ENCODE assay signal across 11 cellular contexts in the genomic region with DNA sequence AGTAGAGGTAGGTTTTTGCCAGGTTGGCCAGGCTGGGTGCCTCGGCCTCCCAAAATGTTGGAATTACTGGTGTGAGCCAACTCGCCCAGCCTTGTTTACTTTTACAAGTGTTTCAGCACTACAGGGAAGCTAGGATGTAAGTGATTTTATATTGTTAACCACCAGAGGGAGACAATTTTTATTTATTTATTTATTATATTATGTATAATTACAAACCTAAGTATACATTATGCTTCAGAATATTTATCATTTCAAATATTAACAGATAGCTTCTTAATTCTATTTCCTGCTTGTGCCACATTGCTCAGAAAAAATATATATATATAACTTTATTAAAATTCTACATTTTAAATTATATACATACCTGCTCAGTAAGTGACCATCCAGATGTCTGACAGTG. TPM values are rescaled to one million over a fixed set of nuclear protein-coding genes. Genes with fewer than 3 reads are reported as not detected.
DNase-seq lines count a peak whose midpoint lies in the region; ATAC-seq, FAIRE-seq and TF ChIP-seq lines count a peak whose summit lies in the region.
"Had no signal": no experiment of that assay in that cellular context is flagged by ENCODE, and none has a peak within 500 bp of the region (broad histone marks: within the 10 kb centered on the region; RNA-seq: fewer than 3 reads in every experiment).

No MANE protein-coding gene starts in this region.

- ATAC-seq in K562 (peak; percentile 72), HG02678 (IDR thresholded peaks at IDR 0.05; ENCODE audit: unreplicated experiment) (no peak)
- ATAC-seq: T-cell had no signal

- DNase-seq in Caki2 (ENCODE audit: low read depth) (peak; percentile 2), Karpas-422 (peak; percentile 48), K562 (ENCODE audit: extremely low read depth in 1 of 4, low spot score in 3 of 4) (peak in 1 of 4 experiments; percentile 7), mesenchymal stem cell (peak; percentile 16), COLO668 (lab: John Stamatoyannopoulos, UW; ENCODE audit: unreplicated experiment) (no peak), NCI-H226 (no peak)
- no peak for DNase-seq in activated naive CD4-positive, alpha-beta T cell treated with anti-CD3 and anti-CD28 coated beads, Interleukin-2, amount 50 U/mL, for 16 hours
- DNase-seq: T-cell had no signal

- H3K9me1 ChIP-seq in K562 (ENCODE audit: control insufficient read depth, insufficient read depth, low read length), result no peaks in the 10 kb centered on the region

- TF ChIP-seq CTCF in K562 (IDR thresholded peaks at IDR 0.05 in 2 of 3, conservative IDR thresholded peaks at IDR 0.05 in 1 of 3; ENCODE audit: insufficient read depth in 2 of 3, low read depth in 1 of 3, low read length in 3 of 3), result peak in 2 of 3 experiments; percentile 31 to 35; a peak in 4 of 6 replicates

- no peak overlapping the region for H3K4me3 ChIP-seq in Karpas-422 (ENCODE audit: low read length)
- no peak overlapping the region for H3K4me3 ChIP-seq in K562
- H3K4me3 ChIP-seq in mesenchymal stem cell (ENCODE audit: insufficient read depth in 1 of 2, low read depth in 1 of 2, low read length in 2 of 2), result no peak overlapping the region

- no peak overlapping the region for H2BK5ac ChIP-seq in mesenchymal stem cell (ENCODE audit: low read depth, low read length, poor library complexity, severe bottlenecking)

- H3K9me3 ChIP-seq in Karpas-422 (ENCODE audit: low read length) (no peaks in the 10 kb centered on the region), K562 (replicated peaks; ENCODE audit: control insufficient read depth, insufficient read depth, low read depth, low read length) (no peaks in the 10 kb centered on the region), mesenchymal stem cell (ENCODE audit: control insufficient read depth, low read length) (no peaks in the 10 kb centered on the region)

- no peak overlapping the region for H2BK120ac ChIP-seq in mesenchymal stem cell (ENCODE audit: low read depth, low read length)

- 0 out of 4 replicates have a peak, but pooled peaks of 1 of the 2 experiments have one; percentile 7 for TF ChIP-seq RAD21 in K562 (CRISPR knock-in tag; conservative IDR thresholded peaks at IDR 0.05 in 1 of 2, IDR thresholded peaks at IDR 0.05 in 1 of 2)

- H3K9ac ChIP-seq in Karpas-422 (ENCODE audit: low read length), result no peak overlapping the region
- H3K9ac ChIP-seq in K562 (ENCODE audit: insufficient read depth in 1 of 2, low read depth in 2 of 2, low read length in 2 of 2), result no peak overlapping the region
- no peak overlapping the region for H3K9ac ChIP-seq in mesenchymal stem cell (ENCODE audit: low read length)

- in situ Hi-C loops in Caki2 (cut with HindIII; ENCODE audit: low pct_unique_long_range_greater_than_20kb, low sequenced_read_pairs) (no loop called here), K562 (cut with MboI) (no loop called here)

- 55% methylated on average over 2 of the region's 2 CpGs for WGBS in K562 (ENCODE audit: insufficient coverage, low coverage, missing lambda C conversion rate)
- WGBS in mesenchymal stem cell, result 100% methylated on average over 1 of the region's 2 CpGs

- peaks cover 2% of the 10 kb centered on the region for H3K79me1 ChIP-seq in mesenchymal stem cell (replicated peaks; ENCODE audit: low read length, poor library complexity, severe bottlenecking)

- TF ChIP-seq POLR2A in K562 (conservative IDR thresholded peaks at IDR 0.05), result no peak

- no peak for TF ChIP-seq EP300 in K562 (IDR thresholded peaks at IDR 0.05; ENCODE audit: low read length)

- intact Hi-C loops in K562 (cut with micrococcal nuclease), result loop anchor here (5.0 kb wide), 1 partner anchor 579 kb away; no protein-coding TSS in a partner anchor

- H3K36me3 ChIP-seq in Karpas-422 (ENCODE audit: insufficient read depth, low read length) (peaks cover 8% of the 10 kb centered on the region; the same call in 1 of the 2 replicates), K562 (ENCODE audit: control insufficient read depth, insufficient read depth, low read length) (peaks cover 35% of the 10 kb centered on the region; the same call in 2 of the 3 replicates), mesenchymal stem cell (ENCODE audit: control insufficient read depth in 1 of 2, insufficient read depth in 2 of 2, low read depth in 1 of 2, low read length in 2 of 2) (peaks cover 5 to 75% of the 10 kb centered on the region in 2 experiments)

- CTCF ChIA-PET in K562 (lab: Yijun Ruan, JAX; ENCODE audit: low intra/inter-chr PET ratio), result interaction anchor here (1.2 to 1.4 kb wide), 2 partner anchors 154 to 1149 kb away, joined by 3 read pairs; no protein-coding TSS in a partner anchor

- POLR2A ChIA-PET in K562 (lab: Yijun Ruan, JAX), result no interaction called here

- H3K79me2 ChIP-seq in Karpas-422 (ENCODE audit: low read length) (0 out of 2 replicates have a peak, but pooled peaks cover 7% of the 10 kb centered on the region), K562 (ENCODE audit: control insufficient read depth, insufficient read depth, low read length) (no peaks in the 10 kb centered on the region)

- H3K9me2 ChIP-seq in Karpas-422 (replicated peaks; ENCODE audit: insufficient read depth, low read length), result no peaks in the 10 kb centered on the region

- H3K4me2 ChIP-seq in Karpas-422 (ENCODE audit: low read depth, low read length, poor library complexity, severe bottlenecking) (no peak overlapping the region), K562 (ENCODE audit: insufficient read depth, low read length) (no peak overlapping the region), mesenchymal stem cell (ENCODE audit: low read length, poor library complexity, severe bottlenecking) (no peak overlapping the region)

- no peak overlapping the region for H3K4ac ChIP-seq in mesenchymal stem cell (ENCODE audit: low read depth in 1 of 2, low read length in 2 of 2)

- no peak overlapping the region for H2BK12ac ChIP-seq in mesenchymal stem cell (ENCODE audit: low read length in 2 of 2)

- no TSS peak for BruUV-seq in K562 (replicated peaks; lab: Mats Ljungman, UMichigan)

- H3K18ac ChIP-seq in mesenchymal stem cell (ENCODE audit: low read depth in 1 of 2, low read length in 2 of 2), result no peak overlapping the region

- no peak overlapping the region for H3K23ac ChIP-seq in mesenchymal stem cell (ENCODE audit: low read length in 2 of 2)

- H2BK15ac ChIP-seq in mesenchymal stem cell (ENCODE audit: low read depth, poor library complexity, severe bottlenecking), result no peak overlapping the region

- H4K91ac ChIP-seq in mesenchymal stem cell (ENCODE audit: low read length), result no peak overlapping the region

- no peak overlapping the region for H2AK5ac ChIP-seq in mesenchymal stem cell (ENCODE audit: low read length, severe bottlenecking)

- H3K14ac ChIP-seq in mesenchymal stem cell (ENCODE audit: low read length in 2 of 2), result no peak overlapping the region

- no peak overlapping the region for H3K27ac ChIP-seq in Karpas-422 (ENCODE audit: low read length)
- no peak overlapping the region for H3K27ac ChIP-seq in K562 (ENCODE audit: extremely low read depth, low read depth, low read length)
- no peak overlapping the region for H3K27ac ChIP-seq in mesenchymal stem cell (ENCODE audit: low read length, poor library complexity, severe bottlenecking)

- no peak overlapping the region for H4K8ac ChIP-seq in mesenchymal stem cell (ENCODE audit: low read length)

- no peaks in the 10 kb centered on the region for H3K27me3 ChIP-seq in Karpas-422 (ENCODE audit: low read length)
- no peaks in the 10 kb centered on the region for H3K27me3 ChIP-seq in K562 (ENCODE audit: control insufficient read depth in 2 of 2, insufficient read depth in 2 of 2, low read length in 2 of 2)
- H3K27me3 ChIP-seq in mesenchymal stem cell (ENCODE audit: control insufficient read depth in 1 of 2, insufficient read depth in 1 of 2, low read length in 2 of 2), result no peaks in the 10 kb centered on the region

- no peaks in the 10 kb centered on the region for H4K20me1 ChIP-seq in Karpas-422 (ENCODE audit: insufficient read depth, low read depth, low read length)
- no peaks in the 10 kb centered on the region for H4K20me1 ChIP-seq in K562 (replicated peaks; ENCODE audit: control insufficient read depth, insufficient read depth, low read length)

- H3K4me1 ChIP-seq in Karpas-422 (ENCODE audit: low read length) (no peaks in the 10 kb centered on the region), K562 (replicated peaks in 1 of 2; ENCODE audit: control insufficient read depth in 2 of 2, insufficient read depth in 2 of 2, low read length in 2 of 2) (no peaks in the 10 kb centered on the region), mesenchymal stem cell (ENCODE audit: control insufficient read depth, insufficient read depth, low read depth, low read length) (no peaks in the 10 kb centered on the region)

- H2AFZ ChIP-seq in Karpas-422 (ENCODE audit: low read length) (no peak overlapping the region), K562 (ENCODE audit: low read depth, low read length) (no peak overlapping the region), mesenchymal stem cell (ENCODE audit: low read depth, low read length) (no peak overlapping the region)

- no peak for FAIRE-seq in K562 (lab: Jason Lieb, UNC)
- FAIRE-seq: GM18507 had no signal

RNA-seq across cellular contexts. Expression of a gene that starts 9.8 kb away (rescaled TPM):
- 10.4 and 18.8 TPM in 2 replicates for total RNA-seq in Caki2 (2014; rRNA removed; shearing (Covaris generic); ENCODE audit: low replicate concordance)
- total RNA-seq in Karpas-422 (2014; rRNA removed; shearing (Covaris generic); ENCODE audit: low replicate concordance), result 10.6 and 14.8 TPM in 2 replicates
- 6.4 and 14.7 TPM in 2 replicates for total RNA-seq in K562 (2011; cell fraction: chromatin; rRNA removed; ENCODE audit: low replicate concordance)
- 3.7 and 5.0 TPM in 2 replicates for total RNA-seq in K562 (2011; cell fraction: nucleolus; rRNA removed)
- total RNA-seq in K562 (2011; cell fraction: nucleoplasm; rRNA removed), result 6.0 and 6.5 TPM in 2 replicates
- total RNA-seq in K562 (2014; rRNA removed), result 7.1 and 8.2 TPM in 2 replicates
- total RNA-seq in K562 (2014; rRNA removed; fragmentation: Illumina TruSeq; extraction: Trizol), result 17.9 and 20.4 TPM in 2 replicates
- 10.7 and 11.4 TPM in 2 replicates for total RNA-seq in K562 (2015; rRNA removed; fragmentation: Illumina TruSeq; extraction: Trizol)
- total RNA-seq in K562 (2021), result 15.5 and 16.0 TPM in 2 replicates
- 20.0 and 26.2 TPM in 2 replicates for polyA plus RNA-seq in K562 (2011; rRNA removed)
- polyA plus RNA-seq in K562 (2011; cell fraction: cytosol; rRNA removed), result 5.2 and 9.4 TPM in 2 replicates
- 15.5 and 27.7 TPM in 2 replicates for polyA plus RNA-seq in K562 (2011; cell fraction: nucleus; rRNA removed)
- polyA plus RNA-seq in K562 (2012), result 13.3 and 17.6 TPM in 2 replicates
- 14.0 and 15.5 TPM in 2 replicates for polyA plus RNA-seq in K562 (2014; fragmentation: Illumina TruSeq; extraction: Trizol)
- 10 to 100 TPM; 21.0 to 26.4 TPM for polyA plus RNA-seq in K562 (2014; fragmentation: Nextera tagmentation; extraction: Ambion mirVana)
- 14.1 and 14.8 TPM in 2 replicates for polyA plus RNA-seq in K562 (2014; rRNA removed)
- polyA minus RNA-seq in K562 (2011; rRNA and poly(A)+ RNA removed), result 33.0 and 34.6 TPM in 2 replicates
- 6.9 and 10.3 TPM in 2 replicates for polyA minus RNA-seq in K562 (2011; cell fraction: cytosol; rRNA and poly(A)+ RNA removed)
- polyA minus RNA-seq in K562 (2011; cell fraction: nucleus; rRNA and poly(A)+ RNA removed), result 9.2 and 22.4 TPM in 2 replicates
- 11.7 TPM for polyA plus RNA-seq in mesenchymal stem cell (2013, experiment 1 of 2)
- polyA plus RNA-seq in mesenchymal stem cell (2013, experiment 2 of 2), result 12.8 TPM

RNA-seq across cellular contexts. Expression of a gene that starts 9.9 kb away (rescaled TPM):
- total RNA-seq in Caki2 (2014; rRNA removed; shearing (Covaris generic); ENCODE audit: low replicate concordance), result 9.8 and 14.4 TPM in 2 replicates
- 9.3 and 21.6 TPM in 2 replicates for total RNA-seq in Karpas-422 (2014; rRNA removed; shearing (Covaris generic); ENCODE audit: low replicate concordance)
- total RNA-seq in K562 (2011; cell fraction: chromatin; rRNA removed; ENCODE audit: low replicate concordance), result 3.2 and 11.6 TPM in 2 replicates
- total RNA-seq in K562 (2011; cell fraction: nucleolus; rRNA removed), result 2.1 and 2.2 TPM in 2 replicates
- total RNA-seq in K562 (2011; cell fraction: nucleoplasm; rRNA removed), result 5.8 and 14.0 TPM in 2 replicates
- total RNA-seq in K562 (2014; rRNA removed) (12.7 and 14.2 TPM in 2 replicates), K562 (2014; rRNA removed; fragmentation: Illumina TruSeq; extraction: Trizol) (26.5 and 34.3 TPM in 2 replicates), K562 (2015; rRNA removed; fragmentation: Illumina TruSeq; extraction: Trizol) (15.7 and 17.5 TPM in 2 replicates), K562 (2021) (16.4 and 18.5 TPM in 2 replicates)
- polyA plus RNA-seq in K562 (2011; rRNA removed) (19.1 and 29.5 TPM in 2 replicates), K562 (2014; fragmentation: Illumina TruSeq; extraction: Trizol) (24.3 and 26.4 TPM in 2 replicates), K562 (2014; fragmentation: Nextera tagmentation; extraction: Ambion mirVana) (10 to 100 TPM; 39.5 to 48.3 TPM), K562 (2014; rRNA removed) (17.4 and 21.5 TPM in 2 replicates)
- 2.9 and 7.8 TPM in 2 replicates for polyA plus RNA-seq in K562 (2011; cell fraction: cytosol; rRNA removed)
- polyA plus RNA-seq in K562 (2011; cell fraction: nucleus; rRNA removed), result 4.3 and 8.1 TPM in 2 replicates
- polyA plus RNA-seq in K562 (2012), result 12.0 and 15.5 TPM in 2 replicates
- 13.0 and 15.2 TPM in 2 replicates for polyA minus RNA-seq in K562 (2011; rRNA and poly(A)+ RNA removed)
- polyA minus RNA-seq in K562 (2011; cell fraction: cytosol; rRNA and poly(A)+ RNA removed), result 2.7 and 4.9 TPM in 2 replicates
- 3.1 and 6.0 TPM in 2 replicates for polyA minus RNA-seq in K562 (2011; cell fraction: nucleus; rRNA and poly(A)+ RNA removed)
- polyA plus RNA-seq in mesenchymal stem cell (2013, experiment 1 of 2), result 4.0 TPM
- polyA plus RNA-seq in mesenchymal stem cell (2013, experiment 2 of 2), result 4.0 TPM

RNA-seq across cellular contexts. Expression of a gene that starts 46.5 kb away (rescaled TPM):
- total RNA-seq in Caki2 (2014; rRNA removed; shearing (Covaris generic); ENCODE audit: low replicate concordance), result not detected in 2 replicates
- total RNA-seq in Karpas-422 (2014; rRNA removed; shearing (Covaris generic); ENCODE audit: low replicate concordance), result not detected in 2 replicates
- total RNA-seq in K562 (2011; cell fraction: chromatin; rRNA removed; ENCODE audit: low replicate concordance), result not detected in 2 replicates
- not detected in 2 replicates for total RNA-seq in K562 (2011; cell fraction: nucleolus; rRNA removed)
- total RNA-seq in K562 (2011; cell fraction: nucleoplasm; rRNA removed), result not detected in 2 replicates
- total RNA-seq in K562 (2014; rRNA removed) (not detected in 2 replicates), K562 (2014; rRNA removed; fragmentation: Illumina TruSeq; extraction: Trizol) (not detected in 2 replicates), K562 (2015; rRNA removed; fragmentation: Illumina TruSeq; extraction: Trizol) (not detected in 2 replicates), K562 (2021) (not detected in 2 replicates)
- polyA plus RNA-seq in K562 (2011; rRNA removed) (not detected in 2 replicates), K562 (2014; fragmentation: Illumina TruSeq; extraction: Trizol) (not detected in 2 replicates), K562 (2014; fragmentation: Nextera tagmentation; extraction: Ambion mirVana) (not detected), K562 (2014; rRNA removed) (not detected in 2 replicates)
- polyA plus RNA-seq in K562 (2011; cell fraction: cytosol; rRNA removed), result not detected in 2 replicates
- not detected in 2 replicates for polyA plus RNA-seq in K562 (2011; cell fraction: nucleus; rRNA removed)
- not detected in 2 replicates for polyA plus RNA-seq in K562 (2012)
- polyA minus RNA-seq in K562 (2011; rRNA and poly(A)+ RNA removed), result not detected in 2 replicates
- polyA minus RNA-seq in K562 (2011; cell fraction: cytosol; rRNA and poly(A)+ RNA removed), result not detected in 2 replicates
- not detected in 2 replicates for polyA minus RNA-seq in K562 (2011; cell fraction: nucleus; rRNA and poly(A)+ RNA removed)
- polyA plus RNA-seq in mesenchymal stem cell (2013, experiment 1 of 2), result not detected
- not detected for polyA plus RNA-seq in mesenchymal stem cell (2013, experiment 2 of 2)
- total RNA-seq: omental fat pad, T-cell had no signal

Comparison
In these comparisons a context has a peak if more than half of its experiments do, and no peak if none do; other contexts are left out.
1. DNase-seq: peak in Caki2 (single experiment), Karpas-422 (single experiment) and mesenchymal stem cell (single experiment); none in COLO668 (single experiment), NCI-H226 (single experiment) and activated naive CD4-positive, alpha-beta T cell treated with anti-CD3 and anti-CD28 coated beads, Interleukin-2, amount 50 U/mL, for 16 hours (single experiment).